In genomic region chr6:157096522-157096921, GRCh38 we compare ENCODE assay signal across 15 cellular contexts.
DNase-seq lines count a peak whose midpoint lies in the region; ATAC-seq and TF ChIP-seq lines count a peak whose summit lies in the region.
"Had no signal": no experiment of that assay in that cellular context is flagged by ENCODE, and none has a peak within 500 bp of the region (broad histone marks: within the 10 kb centered on the region; RNA-seq: fewer than 3 reads in every experiment).

No MANE protein-coding gene starts in this region.

- H3K9me3 ChIP-seq in Caco-2 = no peaks in the 10 kb centered on the region
- H3K9me3 ChIP-seq: vagina had no signal

- peaks cover 22% of the 10 kb centered on the region for H3K4me1 Mint-ChIP-seq in Caco-2 (ENCODE audit: low read depth, unreplicated experiment)
- H3K4me1 Mint-ChIP-seq in activated naive CD8-positive, alpha-beta T cell treated with anti-CD3 and anti-CD28 coated beads, Interleukin-2, amount 50 U/mL, for 24 hours = peaks cover 46% of the 10 kb centered on the region

- intact Hi-C loops in Caco-2 (cut with micrococcal nuclease; ENCODE audit: unreplicated experiment) = no loop called here

- no TSS peak for BruUV-seq in Caco-2 (replicated peaks; lab: Mats Ljungman, UMichigan)

- DNase-seq in Caco-2 = peak in 1 of 2 experiments; percentile 34
- DNase-seq in activated naive CD8-positive, alpha-beta T cell treated with anti-CD3 and anti-CD28 coated beads, Interleukin-2, amount 50 U/mL, for 24 hours = no peak
- peak; percentile 39 for DNase-seq in left kidney (ENCODE audit: low read depth, low spot score)
- peak; percentile 23 for DNase-seq in putamen (ENCODE audit: low spot score)
- DNase-seq: activated CD4-positive, CD25-positive, alpha-beta regulatory T cell treated with anti-CD3 and anti-CD28 coated beads, Interleukin-2, amount 50 U/mL, for 72 hours; central memory CD4-positive, alpha-beta T cell; H7; MV-4-11; stimulated activated CD4-positive, alpha-beta T cell treated with anti-CD3 and anti-CD28 coated beads, Interleukin-4, amount 100 ng/mL, for 1 hour; T-helper 1 cell had no signal

- peaks cover 13% of the 10 kb centered on the region for H3K36me3 Mint-ChIP-seq in Caco-2 (ENCODE audit: insufficient read depth, unreplicated experiment)
- H3K36me3 Mint-ChIP-seq in activated naive CD8-positive, alpha-beta T cell treated with anti-CD3 and anti-CD28 coated beads, Interleukin-2, amount 50 U/mL, for 24 hours (ENCODE audit: low read depth) = peaks cover 10% of the 10 kb centered on the region

- POLR2A ChIA-PET in Caco-2 (lab: Charles Lee) = no interaction called here

- H3K4me3 Mint-ChIP-seq in Caco-2 (ENCODE audit: unreplicated experiment) = no peak overlapping the region
- H3K4me3 Mint-ChIP-seq in activated naive CD8-positive, alpha-beta T cell treated with anti-CD3 and anti-CD28 coated beads, Interleukin-2, amount 50 U/mL, for 24 hours = no peak overlapping the region

- no peaks in the 10 kb centered on the region for H3K36me3 ChIP-seq in Caco-2 (ENCODE audit: control insufficient read depth, insufficient read depth, low read length)
- H3K36me3 ChIP-seq: vagina had no signal

- CTCF ChIA-PET in Caco-2 (lab: Charles Lee) = no interaction called here

- H3K27me3 ChIP-seq in Caco-2 (replicated peaks; ENCODE audit: control insufficient read depth, insufficient read depth, low read length) = no peaks in the 10 kb centered on the region
- H3K27me3 ChIP-seq: vagina had no signal

- peaks cover 17% of the 10 kb centered on the region for H3K4me1 ChIP-seq in Caco-2

- no peak overlapping the region for H3K4me3 ChIP-seq in Caco-2 (ENCODE audit: low read depth, low read length)
- H3K4me3 ChIP-seq: vagina had no signal

- TF ChIP-seq CTCF in Caco-2 (IDR thresholded peaks at IDR 0.05; ENCODE audit: insufficient read depth in 1 of 2, low read depth in 1 of 2, low read length in 1 of 2, severe bottlenecking in 1 of 2, unreplicated experiment in 1 of 2) = no peak

- peak overlapping the region; percentile 74 for H3K27ac Mint-ChIP-seq in Caco-2 (ENCODE audit: unreplicated experiment)
- H3K27ac Mint-ChIP-seq in activated naive CD8-positive, alpha-beta T cell treated with anti-CD3 and anti-CD28 coated beads, Interleukin-2, amount 50 U/mL, for 24 hours = peak overlapping the region; percentile 26

- no peaks in the 10 kb centered on the region for H3K9me3 Mint-ChIP-seq in Caco-2 (ENCODE audit: unreplicated experiment)
- no peaks in the 10 kb centered on the region for H3K9me3 Mint-ChIP-seq in activated naive CD8-positive, alpha-beta T cell treated with anti-CD3 and anti-CD28 coated beads, Interleukin-2, amount 50 U/mL, for 24 hours

- no peaks in the 10 kb centered on the region for H3K27me3 Mint-ChIP-seq in Caco-2 (ENCODE audit: insufficient read depth, unreplicated experiment)
- no peaks in the 10 kb centered on the region for H3K27me3 Mint-ChIP-seq in activated naive CD8-positive, alpha-beta T cell treated with anti-CD3 and anti-CD28 coated beads, Interleukin-2, amount 50 U/mL, for 24 hours

- no peak for ATAC-seq in activated naive CD8-positive, alpha-beta T cell treated with anti-CD3 and anti-CD28 coated beads, Interleukin-2, amount 50 U/mL, for 24 hours
- ATAC-seq in GM21390 (IDR thresholded peaks at IDR 0.05; ENCODE audit: unreplicated experiment) (no peak), GM18498 (IDR thresholded peaks at IDR 0.05; ENCODE audit: unreplicated experiment) (no peak), GM21515 (IDR thresholded peaks at IDR 0.05; ENCODE audit: unreplicated experiment) (no peak), HG03045 (IDR thresholded peaks at IDR 0.05; ENCODE audit: unreplicated experiment) (no peak)
